Comparison of ENCODE assay signal across 1 cellular context in the genomic region with DNA sequence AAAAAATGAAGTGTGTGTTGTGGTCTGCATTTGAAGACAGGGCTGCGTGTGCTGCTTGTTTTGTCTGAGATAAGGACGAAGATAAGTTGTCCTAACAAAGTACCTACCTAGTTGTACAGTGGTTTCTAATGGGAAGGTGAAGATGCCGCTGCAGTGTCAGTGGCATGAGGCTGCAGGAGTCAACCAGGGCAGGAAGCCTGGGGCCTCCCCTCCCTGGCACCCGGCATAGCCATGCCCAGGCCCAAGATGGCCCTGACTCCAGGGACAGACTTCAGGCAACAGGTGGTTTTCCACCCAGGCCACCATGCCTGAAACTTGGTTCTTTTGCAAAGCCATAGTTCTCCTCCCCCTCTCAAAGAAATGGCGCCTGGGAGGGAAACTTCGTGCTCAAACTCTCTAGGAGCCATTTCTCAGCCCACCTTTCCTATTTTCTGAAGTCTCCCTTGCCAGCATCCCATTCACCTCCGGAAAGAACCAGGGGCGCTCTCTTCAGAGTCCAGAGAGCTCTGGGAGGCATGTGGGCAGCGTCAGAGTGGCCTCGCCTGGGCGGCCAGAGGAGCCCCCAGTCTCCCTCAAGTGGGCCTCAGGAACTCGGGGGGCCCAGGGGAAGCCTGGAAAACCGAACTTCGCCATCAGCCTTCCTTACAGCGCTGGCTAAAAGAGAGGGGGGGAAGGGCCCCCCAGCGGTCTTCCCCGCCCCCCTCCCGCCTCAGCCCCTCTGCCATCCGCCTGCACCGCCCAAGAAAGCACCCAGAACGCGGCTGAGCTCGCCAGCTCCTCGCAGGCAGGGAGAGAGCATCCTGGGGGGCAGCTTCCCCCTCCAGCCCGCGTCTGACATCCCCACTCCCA.
TF ChIP-seq lines count a peak whose summit lies in the region.

No MANE protein-coding gene starts in this region.

TF ChIP-seq in HEK293, 187 proteins besides CTCF, POLR2A, EP300 and RAD21 (continued from another document):
- TF ChIP-seq, protein P1, sequence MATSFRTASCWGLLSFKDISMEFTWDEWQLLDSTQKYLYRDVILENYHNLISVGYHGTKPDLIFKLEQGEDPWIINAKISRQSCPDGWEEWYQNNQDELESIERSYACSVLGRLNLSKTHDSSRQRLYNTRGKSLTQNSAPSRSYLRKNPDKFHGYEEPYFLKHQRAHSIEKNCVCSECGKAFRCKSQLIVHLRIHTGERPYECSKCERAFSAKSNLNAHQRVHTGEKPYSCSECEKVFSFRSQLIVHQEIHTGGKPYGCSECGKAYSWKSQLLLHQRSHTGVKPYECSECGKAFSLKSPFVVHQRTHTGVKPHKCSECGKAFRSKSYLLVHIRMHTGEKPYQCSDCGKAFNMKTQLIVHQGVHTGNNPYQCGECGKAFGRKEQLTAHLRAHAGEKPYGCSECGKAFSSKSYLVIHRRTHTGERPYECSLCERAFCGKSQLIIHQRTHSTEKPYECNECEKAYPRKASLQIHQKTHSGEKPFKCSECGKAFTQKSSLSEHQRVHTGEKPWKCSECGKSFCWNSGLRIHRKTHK (tag by site-specific recombination; IDR thresholded peaks at IDR 0.05): no peak
- TF ChIP-seq BCL11A (tag by site-specific recombination; IDR thresholded peaks at IDR 0.05; ENCODE audit: low read depth): peak; percentile 9; the same call in 1 of the 2 replicates
- peak; percentile 46; the same call in 1 of the 2 replicates for TF ChIP-seq OSR2 (tag by site-specific recombination; IDR thresholded peaks at IDR 0.05)
- TF ChIP-seq, protein P2, sequence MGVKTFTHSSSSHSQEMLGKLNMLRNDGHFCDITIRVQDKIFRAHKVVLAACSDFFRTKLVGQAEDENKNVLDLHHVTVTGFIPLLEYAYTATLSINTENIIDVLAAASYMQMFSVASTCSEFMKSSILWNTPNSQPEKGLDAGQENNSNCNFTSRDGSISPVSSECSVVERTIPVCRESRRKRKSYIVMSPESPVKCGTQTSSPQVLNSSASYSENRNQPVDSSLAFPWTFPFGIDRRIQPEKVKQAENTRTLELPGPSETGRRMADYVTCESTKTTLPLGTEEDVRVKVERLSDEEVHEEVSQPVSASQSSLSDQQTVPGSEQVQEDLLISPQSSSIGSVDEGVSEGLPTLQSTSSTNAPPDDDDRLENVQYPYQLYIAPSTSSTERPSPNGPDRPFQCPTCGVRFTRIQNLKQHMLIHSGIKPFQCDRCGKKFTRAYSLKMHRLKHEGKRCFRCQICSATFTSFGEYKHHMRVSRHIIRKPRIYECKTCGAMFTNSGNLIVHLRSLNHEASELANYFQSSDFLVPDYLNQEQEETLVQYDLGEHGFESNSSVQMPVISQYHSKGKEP (tag by site-specific recombination; IDR thresholded peaks at IDR 0.05): no peak
- TF ChIP-seq ZNF335 (tag by site-specific recombination; conservative IDR thresholded peaks at IDR 0.05): peak; percentile 96
- peak; percentile 89 for TF ChIP-seq YY1 (tag by site-specific recombination; IDR thresholded peaks at IDR 0.05)
- TF ChIP-seq, protein P3, sequence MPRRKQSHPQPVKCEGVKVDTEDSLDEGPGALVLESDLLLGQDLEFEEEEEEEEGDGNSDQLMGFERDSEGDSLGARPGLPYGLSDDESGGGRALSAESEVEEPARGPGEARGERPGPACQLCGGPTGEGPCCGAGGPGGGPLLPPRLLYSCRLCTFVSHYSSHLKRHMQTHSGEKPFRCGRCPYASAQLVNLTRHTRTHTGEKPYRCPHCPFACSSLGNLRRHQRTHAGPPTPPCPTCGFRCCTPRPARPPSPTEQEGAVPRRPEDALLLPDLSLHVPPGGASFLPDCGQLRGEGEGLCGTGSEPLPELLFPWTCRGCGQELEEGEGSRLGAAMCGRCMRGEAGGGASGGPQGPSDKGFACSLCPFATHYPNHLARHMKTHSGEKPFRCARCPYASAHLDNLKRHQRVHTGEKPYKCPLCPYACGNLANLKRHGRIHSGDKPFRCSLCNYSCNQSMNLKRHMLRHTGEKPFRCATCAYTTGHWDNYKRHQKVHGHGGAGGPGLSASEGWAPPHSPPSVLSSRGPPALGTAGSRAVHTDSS (tag by site-specific recombination; IDR thresholded peaks at IDR 0.05): no peak
- TF ChIP-seq GLI2 (tag by site-specific recombination; IDR thresholded peaks at IDR 0.05; ENCODE audit: borderline replicate concordance, low read depth): no peak
- TF ChIP-seq TRIM28 (IDR thresholded peaks at IDR 0.05; ENCODE audit: borderline replicate concordance, low read length): no peak
- no peak for TF ChIP-seq ZBTB21 (tag by site-specific recombination; IDR thresholded peaks at IDR 0.05)
- TF ChIP-seq ZNF184 (tag by site-specific recombination; IDR thresholded peaks at IDR 0.05): 0 out of 2 replicates have a peak, but pooled peaks have one; percentile 23
- no peak for TF ChIP-seq ZNF416 (tag by site-specific recombination; IDR thresholded peaks at IDR 0.05)
- TF ChIP-seq GLIS1 (tag by site-specific recombination; IDR thresholded peaks at IDR 0.05): peak; percentile 96; the same call in 1 of the 2 replicates
- peak; percentile 40 for TF ChIP-seq PRDM1 (tag by site-specific recombination; IDR thresholded peaks at IDR 0.05)
- peak; percentile 30; the same call in 1 of the 2 replicates for TF ChIP-seq ZIC2 (tag by site-specific recombination; IDR thresholded peaks at IDR 0.05)
- TF ChIP-seq GLIS2 (tag by site-specific recombination; IDR thresholded peaks at IDR 0.05): peak; percentile 97
- no peak for TF ChIP-seq GLI4 (tag by site-specific recombination; IDR thresholded peaks at IDR 0.05)
- TF ChIP-seq ZEB2 (tag by site-specific recombination; IDR thresholded peaks at IDR 0.05): 0 out of 2 replicates have a peak, but pooled peaks have one; percentile 11
- TF ChIP-seq, protein P4, sequence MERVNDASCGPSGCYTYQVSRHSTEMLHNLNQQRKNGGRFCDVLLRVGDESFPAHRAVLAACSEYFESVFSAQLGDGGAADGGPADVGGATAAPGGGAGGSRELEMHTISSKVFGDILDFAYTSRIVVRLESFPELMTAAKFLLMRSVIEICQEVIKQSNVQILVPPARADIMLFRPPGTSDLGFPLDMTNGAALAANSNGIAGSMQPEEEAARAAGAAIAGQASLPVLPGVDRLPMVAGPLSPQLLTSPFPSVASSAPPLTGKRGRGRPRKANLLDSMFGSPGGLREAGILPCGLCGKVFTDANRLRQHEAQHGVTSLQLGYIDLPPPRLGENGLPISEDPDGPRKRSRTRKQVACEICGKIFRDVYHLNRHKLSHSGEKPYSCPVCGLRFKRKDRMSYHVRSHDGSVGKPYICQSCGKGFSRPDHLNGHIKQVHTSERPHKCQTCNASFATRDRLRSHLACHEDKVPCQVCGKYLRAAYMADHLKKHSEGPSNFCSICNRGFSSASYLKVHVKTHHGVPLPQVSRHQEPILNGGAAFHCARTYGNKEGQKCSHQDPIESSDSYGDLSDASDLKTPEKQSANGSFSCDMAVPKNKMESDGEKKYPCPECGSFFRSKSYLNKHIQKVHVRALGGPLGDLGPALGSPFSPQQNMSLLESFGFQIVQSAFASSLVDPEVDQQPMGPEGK (tag by site-specific recombination; IDR thresholded peaks at IDR 0.05): peak; percentile 97
- peak; percentile 93 for TF ChIP-seq ZBTB17 (tag by site-specific recombination; IDR thresholded peaks at IDR 0.05)
- TF ChIP-seq, protein P5, sequence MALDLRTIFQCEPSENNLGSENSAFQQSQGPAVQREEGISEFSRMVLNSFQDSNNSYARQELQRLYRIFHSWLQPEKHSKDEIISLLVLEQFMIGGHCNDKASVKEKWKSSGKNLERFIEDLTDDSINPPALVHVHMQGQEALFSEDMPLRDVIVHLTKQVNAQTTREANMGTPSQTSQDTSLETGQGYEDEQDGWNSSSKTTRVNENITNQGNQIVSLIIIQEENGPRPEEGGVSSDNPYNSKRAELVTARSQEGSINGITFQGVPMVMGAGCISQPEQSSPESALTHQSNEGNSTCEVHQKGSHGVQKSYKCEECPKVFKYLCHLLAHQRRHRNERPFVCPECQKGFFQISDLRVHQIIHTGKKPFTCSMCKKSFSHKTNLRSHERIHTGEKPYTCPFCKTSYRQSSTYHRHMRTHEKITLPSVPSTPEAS (tag by site-specific recombination; IDR thresholded peaks at IDR 0.05): no peak
- peak; percentile 51; the same call in 1 of the 2 replicates for TF ChIP-seq ZNF2 (tag by site-specific recombination; IDR thresholded peaks at IDR 0.05)
